ENCODE assay signal across 7 cellular contexts in the genomic region with DNA sequence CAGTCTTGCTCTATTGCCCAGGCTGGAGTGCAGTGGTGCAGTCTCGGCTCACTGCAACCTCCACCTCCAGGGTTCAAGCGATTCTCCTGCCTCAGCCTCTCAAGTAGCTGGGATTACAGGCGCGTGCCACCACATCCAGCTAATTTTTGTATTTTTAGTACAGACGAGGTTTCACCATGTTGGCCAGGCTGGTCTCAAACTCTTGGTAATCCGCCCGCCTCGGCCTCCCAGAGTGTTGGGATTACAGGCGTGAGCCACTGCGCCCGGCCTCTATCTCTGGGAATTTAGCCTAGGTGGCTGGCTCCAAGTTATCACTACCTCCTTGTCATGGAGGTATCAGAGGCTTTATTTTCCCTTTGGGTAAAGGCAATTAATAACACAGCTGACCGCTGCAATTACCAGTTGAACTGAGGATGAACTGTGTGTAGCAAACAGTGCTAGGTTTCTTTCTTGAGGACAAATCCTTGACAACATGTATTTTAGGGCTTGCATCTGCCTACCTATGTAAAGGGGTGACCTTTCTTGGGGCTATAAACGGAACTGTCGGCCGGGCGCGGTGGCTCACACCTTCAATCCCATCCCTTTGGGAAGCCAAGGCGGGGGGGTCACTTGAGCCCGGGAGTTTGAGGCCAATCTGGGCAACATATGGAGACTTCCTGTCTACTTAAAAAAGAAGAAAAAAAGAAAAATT. TPM values are rescaled to one million over a fixed set of nuclear protein-coding genes. Genes with fewer than 3 reads are reported as not detected.
DNase-seq lines count a peak whose midpoint lies in the region; FAIRE-seq and TF ChIP-seq lines count a peak whose summit lies in the region.
"Not testable (repeated sequence)": the region's sequence is repeated elsewhere in the genome, so short reads cannot be mapped to it uniquely, and the experiment has no call there.

No MANE protein-coding gene starts in this region.

- peak overlapping the region in 4 of 11 experiments; percentile 26 to 49 (median 30); a peak in 5 of 22 replicates for H3K9ac ChIP-seq in BLaER1 treated with 17β-estradiol and CSF1 and Interleukin-3, amounts not matched to agents 10 nM and 100 nM

- DNase-seq in D721Med (ENCODE audit: insufficient read length, low spot score) (peak; percentile 5), mesenteric fat pad (ENCODE audit: low spot score) (peak; percentile 33), spleen (peak; percentile 54)
- DNase-seq in T-helper 2 cell treated with Interferon-gamma antibody and Interleukin-4, amounts not matched to agents 5 μg/mL and 100 μg/mL, for 36 hours (ENCODE audit: low spot score); activated naive CD4-positive, alpha-beta T cell treated with anti-CD3 and anti-CD28 coated beads for 36 hours: not testable (repeated sequence)

- not testable (repeated sequence) for H3K27me3 Mint-ChIP-seq in T-helper 2 cell treated with Interferon-gamma antibody and Interleukin-4, amounts not matched to agents 5 μg/mL and 100 μg/mL, for 36 hours (ENCODE audit: low read depth); activated naive CD4-positive, alpha-beta T cell treated with anti-CD3 and anti-CD28 coated beads for 36 hours (ENCODE audit: low read depth)

- not testable (repeated sequence) for H3K9me3 ChIP-seq in BLaER1 treated with 17β-estradiol and CSF1 and Interleukin-3, amounts not matched to agents 10 nM and 100 nM (replicated peaks in 1 of 11); neutrophil
- peaks cover 0 to 11% (median 0%) of the 10 kb centered on the region in 8 donors for H3K9me3 ChIP-seq in spleen

- H3K36me3 Mint-ChIP-seq in T-helper 2 cell treated with Interferon-gamma antibody and Interleukin-4, amounts not matched to agents 5 μg/mL and 100 μg/mL, for 36 hours (ENCODE audit: low read depth); activated naive CD4-positive, alpha-beta T cell treated with anti-CD3 and anti-CD28 coated beads for 36 hours (ENCODE audit: low read depth): not testable (repeated sequence)

- not testable (repeated sequence) for H3K27me3 ChIP-seq in BLaER1 treated with 17β-estradiol and CSF1 and Interleukin-3, amounts not matched to agents 10 nM and 100 nM; neutrophil; spleen (replicated peaks in 1 of 7)

- peaks cover 29 to 60% (median 46%) of the 10 kb centered on the region in 10 experiments for H3K4me1 ChIP-seq in BLaER1 treated with 17β-estradiol and CSF1 and Interleukin-3, amounts not matched to agents 10 nM and 100 nM
- H3K4me1 ChIP-seq in neutrophil (ENCODE audit: control insufficient read depth in 1 of 2, insufficient read depth in 1 of 2, low read depth in 1 of 2, low read length in 1 of 2) (peaks cover 12 to 15% of the 10 kb centered on the region in 2 experiments), spleen (peaks cover 0 to 31% (median 2%) of the 10 kb centered on the region in 6 donors)

- WGBS in spleen, 5 donors: 90 to 94% (median 91%) methylated on average over 19 of the region's 19 CpGs

- H3K9me3 Mint-ChIP-seq in T-helper 2 cell treated with Interferon-gamma antibody and Interleukin-4, amounts not matched to agents 5 μg/mL and 100 μg/mL, for 36 hours: not testable (repeated sequence)
- H3K9me3 Mint-ChIP-seq in activated naive CD4-positive, alpha-beta T cell treated with anti-CD3 and anti-CD28 coated beads for 36 hours: peaks cover 15% of the 10 kb centered on the region

- not testable (repeated sequence) for H3K4me1 Mint-ChIP-seq in T-helper 2 cell treated with Interferon-gamma antibody and Interleukin-4, amounts not matched to agents 5 μg/mL and 100 μg/mL, for 36 hours (ENCODE audit: low read depth)
- H3K4me1 Mint-ChIP-seq in activated naive CD4-positive, alpha-beta T cell treated with anti-CD3 and anti-CD28 coated beads for 36 hours (ENCODE audit: low read depth): peaks cover 11% of the 10 kb centered on the region

- intact Hi-C loops in activated naive CD4-positive, alpha-beta T cell treated with anti-CD3 and anti-CD28 coated beads for 36 hours (cut with micrococcal nuclease); spleen (cut with DNase I; ENCODE audit: low total_unique reads): not testable (repeated sequence)

- not testable (repeated sequence) for H3K27ac ChIP-seq in BLaER1 treated with 17β-estradiol and CSF1 and Interleukin-3, amounts not matched to agents 10 nM and 100 nM
- peak overlapping the region; percentile 22 for H3K27ac ChIP-seq in neutrophil
- H3K27ac ChIP-seq in spleen: peak overlapping the region in 1 of 8 donors; percentile 11

- not testable (repeated sequence) for H3K4me3 Mint-ChIP-seq in T-helper 2 cell treated with Interferon-gamma antibody and Interleukin-4, amounts not matched to agents 5 μg/mL and 100 μg/mL, for 36 hours; activated naive CD4-positive, alpha-beta T cell treated with anti-CD3 and anti-CD28 coated beads for 36 hours

- H4K20me1 ChIP-seq in BLaER1 treated with 17β-estradiol and CSF1 and Interleukin-3, amounts not matched to agents 10 nM and 100 nM: not testable (repeated sequence)

- CTCF ChIA-PET in activated naive CD4-positive, alpha-beta T cell treated with anti-CD3 and anti-CD28 coated beads for 36 hours (lab: Charles Lee): interaction anchor here (0.6 to 1.1 kb wide), 2 partner anchors 20 to 112 kb away, joined by 3 read pairs; no protein-coding TSS in a partner anchor

- not testable (repeated sequence) for TF ChIP-seq CTCF in D721Med (IDR thresholded peaks at IDR 0.05; ENCODE audit: insufficient read depth, missing control alignments); neutrophil (IDR thresholded peaks at IDR 0.05); spleen (IDR thresholded peaks at IDR 0.05 in 8 of 11, conservative IDR thresholded peaks at IDR 0.05 in 3 of 11)

- peak overlapping the region; percentile 15 for H3K27ac Mint-ChIP-seq in T-helper 2 cell treated with Interferon-gamma antibody and Interleukin-4, amounts not matched to agents 5 μg/mL and 100 μg/mL, for 36 hours
- H3K27ac Mint-ChIP-seq in activated naive CD4-positive, alpha-beta T cell treated with anti-CD3 and anti-CD28 coated beads for 36 hours: peak overlapping the region; percentile 9

- not testable (repeated sequence) for FAIRE-seq in D721Med (lab: Jason Lieb, UNC)

- not testable (repeated sequence) for H3K36me3 ChIP-seq in BLaER1 treated with 17β-estradiol and CSF1 and Interleukin-3, amounts not matched to agents 10 nM and 100 nM; neutrophil; spleen

- not testable (repeated sequence) for TF ChIP-seq POLR2A in spleen (IDR thresholded peaks at IDR 0.05)

- H3K4me3 ChIP-seq in BLaER1 treated with 17β-estradiol and CSF1 and Interleukin-3, amounts not matched to agents 10 nM and 100 nM; neutrophil (ENCODE audit: low read depth in 1 of 2, low read length in 1 of 2); spleen: not testable (repeated sequence)

- H3K4me2 ChIP-seq in BLaER1 treated with 17β-estradiol and CSF1 and Interleukin-3, amounts not matched to agents 10 nM and 100 nM: peak overlapping the region; percentile 22 to 80 (median 66); a peak in 19 of 22 replicates

RNA-seq across cellular contexts. Expression of gene EAPP, which starts 9.9 kb away (rescaled TPM):
- total RNA-seq in activated naive CD4-positive, alpha-beta T cell treated with anti-CD3 and anti-CD28 coated beads for 36 hours: 10 to 100 TPM; 34.0 to 35.4 TPM
- total RNA-seq in mesenteric fat pad (22.1 TPM), spleen (10 to 100 TPM; 26.7 to 44.3 (median 35.2) TPM)
- 10 to 100 TPM; 30.2 to 44.9 (median 44.0) TPM for polyA plus RNA-seq in spleen
